Comparison of ENCODE assay signal across 34 cellular contexts in the genomic region with DNA sequence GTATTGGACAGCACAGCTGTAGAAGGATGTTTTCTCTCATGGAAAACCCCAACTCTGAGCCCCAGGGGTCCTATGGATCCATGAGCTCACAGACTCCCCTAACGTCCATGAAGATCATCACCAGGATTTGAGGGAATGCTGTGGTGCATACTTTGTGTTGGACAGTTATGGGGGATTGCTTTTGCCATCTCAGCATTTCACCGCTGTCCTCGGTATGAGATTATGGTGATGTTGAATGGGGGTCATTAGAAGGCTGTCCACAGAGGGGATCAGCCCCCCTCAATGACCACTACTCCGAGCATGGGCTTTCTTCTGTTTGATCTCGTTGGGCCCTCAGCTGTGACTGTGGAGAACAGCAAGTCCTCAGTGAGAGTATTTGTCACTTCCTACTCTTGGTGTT.
"Had no signal": no experiment of that assay in that cellular context is flagged by ENCODE, and none has a peak within 500 bp of the region (broad histone marks: within the 10 kb centered on the region; RNA-seq: fewer than 3 reads in every experiment).

No MANE protein-coding gene starts in this region.

- DNase-seq: activated CD4-positive, alpha-beta memory T cell treated with anti-CD3 and anti-CD28 coated beads for 36 hours; activated CD4-positive, alpha-beta T cell treated with anti-CD3 and anti-CD28 coated beads for 36 hours; activated CD4-positive, alpha-beta T cell treated with anti-CD3 and anti-CD28 coated beads, Interleukin-2, amount 10 ng/mL, durations not matched to agents 24 days and 14 days; activated CD4-positive, CD25-positive, alpha-beta regulatory T cell; activated CD4-positive, CD25-positive, alpha-beta regulatory T cell treated with anti-CD3 and anti-CD28 coated beads, Interleukin-2, amount 50 U/mL, for 72 hours; activated CD8-positive, alpha-beta memory T cell treated with anti-CD3 and anti-CD28 coated beads, Interleukin-2, amount 10 ng/mL, durations not matched to agents 7 days and 5 days; activated CD8-positive, alpha-beta memory T cell treated with anti-CD3 and anti-CD28 coated beads, Interleukin-2, amount 50 U/mL, for 4 hours; activated CD8-positive, alpha-beta T cell treated with anti-CD3 and anti-CD28 coated beads, Interleukin-2, amount 10 ng/mL, durations not matched to agents 7 days and 5 days; activated effector memory CD4-positive, alpha-beta T cell treated with anti-CD3 and anti-CD28 coated beads, Interleukin-2, amount 50 U/mL, for 16 hours; activated naive CD4-positive, alpha-beta T cell treated with anti-CD3 and anti-CD28 coated beads for 36 hours; activated naive CD8-positive, alpha-beta T cell treated with anti-CD3 and anti-CD28 coated beads, Interleukin-2, amount 10 ng/mL, durations not matched to agents 7 days and 5 days; activated T-cell treated with anti-CD3 and anti-CD28 coated beads, Interleukin-2, amount 50 U/mL, for 1 hour; activated T-cell treated with anti-CD3 and anti-CD28 coated beads, Interleukin-2, amount 50 U/mL, for 48 hours; brain microvascular endothelial cell; cortex of kidney; dermis blood vessel endothelial cell; effector CD4-positive, alpha-beta T cell; effector memory CD8-positive, alpha-beta T cell; erythroblast; foreskin keratinocyte; gastrocnemius medialis; glutamatergic neuron; heart left ventricle; T-helper 1 cell; T-helper 17 cell; T1000 had no signal

- H3K36me3 Mint-ChIP-seq: activated CD4-positive, alpha-beta memory T cell treated with anti-CD3 and anti-CD28 coated beads for 36 hours; activated CD8-positive, alpha-beta memory T cell treated with anti-CD3 and anti-CD28 coated beads, Interleukin-2, amount 10 ng/mL, durations not matched to agents 7 days and 5 days; activated naive CD4-positive, alpha-beta T cell treated with anti-CD3 and anti-CD28 coated beads, Interleukin-2, amount 50 U/mL, for 24 hours; activated naive CD8-positive, alpha-beta T cell treated with anti-CD3 and anti-CD28 coated beads, Interleukin-2, amount 10 ng/mL, durations not matched to agents 7 days and 5 days had no signal

- H3K4me3 Mint-ChIP-seq: activated CD4-positive, alpha-beta memory T cell treated with anti-CD3 and anti-CD28 coated beads for 36 hours; activated CD4-positive, alpha-beta T cell treated with anti-CD3 and anti-CD28 coated beads for 36 hours; activated CD4-positive, alpha-beta T cell treated with anti-CD3 and anti-CD28 coated beads, Interleukin-2, amount 10 ng/mL, durations not matched to agents 24 days and 14 days; activated CD8-positive, alpha-beta memory T cell treated with anti-CD3 and anti-CD28 coated beads, Interleukin-2, amount 10 ng/mL, durations not matched to agents 7 days and 5 days; activated CD8-positive, alpha-beta T cell treated with anti-CD3 and anti-CD28 coated beads, Interleukin-2, amount 10 ng/mL, durations not matched to agents 7 days and 5 days; activated naive CD4-positive, alpha-beta T cell treated with anti-CD3 and anti-CD28 coated beads for 36 hours; activated naive CD4-positive, alpha-beta T cell treated with anti-CD3 and anti-CD28 coated beads, Interleukin-2, amount 50 U/mL, for 24 hours; activated naive CD8-positive, alpha-beta T cell treated with anti-CD3 and anti-CD28 coated beads, Interleukin-2, amount 10 ng/mL, durations not matched to agents 7 days and 5 days; activated T-helper 1 cell treated with anti-CD3 and anti-CD28 coated beads, Interleukin-12 subunit alpha, Interleukin-12 subunit beta, Interleukin-2, Interleukin-4 antibody, amounts not matched to agents 30 ng/mL and 10 ng/mL and 1 ng/mL, durations not matched to agents 14 hours and 24 hours and 36 hours; central memory CD8-positive, alpha-beta T cell; effector memory CD8-positive, alpha-beta T cell; T-helper 17 cell; T-helper 2 cell treated with Interferon-gamma antibody and Interleukin-4, amounts not matched to agents 5 μg/mL and 100 μg/mL, for 36 hours had no signal

- H3K4me1 Mint-ChIP-seq: activated CD4-positive, alpha-beta T cell treated with anti-CD3 and anti-CD28 coated beads for 36 hours; activated CD4-positive, alpha-beta T cell treated with anti-CD3 and anti-CD28 coated beads, Interleukin-2, amount 10 ng/mL, durations not matched to agents 24 days and 14 days; activated CD8-positive, alpha-beta memory T cell treated with anti-CD3 and anti-CD28 coated beads, Interleukin-2, amount 10 ng/mL, durations not matched to agents 7 days and 5 days; activated naive CD4-positive, alpha-beta T cell treated with anti-CD3 and anti-CD28 coated beads, Interleukin-2, amount 50 U/mL, for 24 hours; activated naive CD8-positive, alpha-beta T cell treated with anti-CD3 and anti-CD28 coated beads, Interleukin-2, amount 10 ng/mL, durations not matched to agents 7 days and 5 days; central memory CD8-positive, alpha-beta T cell; T-helper 17 cell had no signal

- H3K36me3 ChIP-seq: brain microvascular endothelial cell, gastrocnemius medialis had no signal

- FAIRE-seq: astrocyte, bronchial epithelial cell had no signal

- H3K27ac Mint-ChIP-seq: activated CD4-positive, alpha-beta memory T cell treated with anti-CD3 and anti-CD28 coated beads for 36 hours; activated CD4-positive, alpha-beta T cell treated with anti-CD3 and anti-CD28 coated beads for 36 hours; activated CD4-positive, alpha-beta T cell treated with anti-CD3 and anti-CD28 coated beads, Interleukin-2, amount 10 ng/mL, durations not matched to agents 24 days and 14 days; activated CD8-positive, alpha-beta memory T cell treated with anti-CD3 and anti-CD28 coated beads, Interleukin-2, amount 10 ng/mL, durations not matched to agents 7 days and 5 days; activated CD8-positive, alpha-beta T cell treated with anti-CD3 and anti-CD28 coated beads, Interleukin-2, amount 10 ng/mL, durations not matched to agents 7 days and 5 days; activated naive CD4-positive, alpha-beta T cell treated with anti-CD3 and anti-CD28 coated beads for 36 hours; activated naive CD4-positive, alpha-beta T cell treated with anti-CD3 and anti-CD28 coated beads, Interleukin-2, amount 50 U/mL, for 24 hours; activated naive CD8-positive, alpha-beta T cell treated with anti-CD3 and anti-CD28 coated beads, Interleukin-2, amount 10 ng/mL, durations not matched to agents 7 days and 5 days; activated T-helper 1 cell treated with anti-CD3 and anti-CD28 coated beads, Interleukin-12 subunit alpha, Interleukin-12 subunit beta, Interleukin-2, Interleukin-4 antibody, amounts not matched to agents 30 ng/mL and 10 ng/mL and 1 ng/mL, durations not matched to agents 14 hours and 24 hours and 36 hours; activated T-helper 2 cell treated with anti-CD3 and anti-CD28 coated beads, Interferon-gamma antibody, Interleukin-2, Interleukin-4, amounts not matched to agents 10 μg/mL and 5 μg/mL and 100 μg/mL, durations not matched to agents 14 hours and 24 hours and 36 hours; effector memory CD8-positive, alpha-beta T cell; T-helper 17 cell; T-helper 2 cell treated with Interferon-gamma antibody and Interleukin-4, amounts not matched to agents 5 μg/mL and 100 μg/mL, for 36 hours had no signal

- H3K4me3 ChIP-seq: esophagus muscularis mucosa, gastrocnemius medialis, heart left ventricle had no signal

- H3K27me3 ChIP-seq: brain microvascular endothelial cell, esophagus muscularis mucosa, gastrocnemius medialis, heart left ventricle had no signal

- H3K9me3 ChIP-seq: esophagus muscularis mucosa, gastrocnemius medialis, heart left ventricle had no signal

- H3K4me1 ChIP-seq: foreskin keratinocyte, gastrocnemius medialis had no signal

- H3K27me3 Mint-ChIP-seq: activated CD4-positive, alpha-beta memory T cell treated with anti-CD3 and anti-CD28 coated beads for 36 hours had no signal

- H3K27ac ChIP-seq: brain microvascular endothelial cell, esophagus muscularis mucosa, foreskin keratinocyte, gastrocnemius medialis, heart left ventricle had no signal

- ATAC-seq: activated CD4-positive, alpha-beta T cell treated with anti-CD3 and anti-CD28 coated beads for 36 hours; activated CD8-positive, alpha-beta memory T cell treated with anti-CD3 and anti-CD28 coated beads, Interleukin-2, amount 10 ng/mL, durations not matched to agents 7 days and 5 days; activated CD8-positive, alpha-beta T cell treated with anti-CD3 and anti-CD28 coated beads, Interleukin-2, amount 10 ng/mL, durations not matched to agents 7 days and 5 days; effector memory CD8-positive, alpha-beta T cell; foreskin keratinocyte; gastrocnemius medialis; heart left ventricle; T-helper 17 cell had no signal

- H3K9me3 Mint-ChIP-seq: activated CD4-positive, alpha-beta memory T cell treated with anti-CD3 and anti-CD28 coated beads for 36 hours; activated CD4-positive, alpha-beta T cell treated with anti-CD3 and anti-CD28 coated beads, Interleukin-2, amount 10 ng/mL, durations not matched to agents 24 days and 14 days; activated naive CD4-positive, alpha-beta T cell treated with anti-CD3 and anti-CD28 coated beads for 36 hours; activated naive CD4-positive, alpha-beta T cell treated with anti-CD3 and anti-CD28 coated beads, Interleukin-2, amount 50 U/mL, for 24 hours; activated naive CD8-positive, alpha-beta T cell treated with anti-CD3 and anti-CD28 coated beads, Interleukin-2, amount 10 ng/mL, durations not matched to agents 7 days and 5 days; activated T-helper 1 cell treated with anti-CD3 and anti-CD28 coated beads, Interleukin-12 subunit alpha, Interleukin-12 subunit beta, Interleukin-2, Interleukin-4 antibody, amounts not matched to agents 30 ng/mL and 10 ng/mL and 1 ng/mL, durations not matched to agents 14 hours and 24 hours and 36 hours; activated T-helper 2 cell treated with anti-CD3 and anti-CD28 coated beads, Interferon-gamma antibody, Interleukin-2, Interleukin-4, amounts not matched to agents 10 μg/mL and 5 μg/mL and 100 μg/mL, durations not matched to agents 14 hours and 24 hours and 36 hours; effector memory CD8-positive, alpha-beta T cell; T-helper 2 cell treated with Interferon-gamma antibody and Interleukin-4, amounts not matched to agents 5 μg/mL and 100 μg/mL, for 36 hours had no signal
